1 cellular context compared by ENCODE assay signal in the genomic region with DNA sequence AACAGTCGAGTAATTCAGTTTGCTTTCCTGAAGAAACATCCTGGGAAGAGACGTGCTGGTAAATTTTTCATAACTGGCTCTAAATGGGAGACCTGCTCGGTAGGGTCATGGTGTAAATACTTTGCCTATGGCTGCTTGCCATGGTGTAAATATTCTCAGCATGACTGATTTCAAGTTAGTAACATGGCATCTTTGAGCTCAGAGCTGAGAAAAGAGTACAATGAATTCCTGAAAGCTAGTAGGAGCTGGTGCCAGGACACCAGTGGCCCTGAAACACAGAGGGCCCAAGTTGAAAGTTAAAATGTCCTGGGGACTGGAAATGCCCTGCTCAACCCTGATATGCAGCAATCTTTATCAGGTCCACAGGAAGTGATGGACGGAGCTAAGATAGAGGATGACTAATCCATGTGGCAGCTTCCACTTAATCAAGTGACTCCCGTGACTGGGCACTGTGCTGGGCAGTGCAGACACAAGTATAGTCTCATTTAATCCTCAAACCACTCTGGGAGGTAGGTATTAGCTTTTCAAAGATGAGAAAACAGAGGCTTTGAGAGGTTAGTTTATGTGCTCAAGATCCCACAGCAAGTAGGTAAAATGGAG.
A peak's percentile ranks its signal among the peaks of the same experiment; 100 is the strongest.
TF ChIP-seq lines count a peak whose summit lies in the region.

No MANE protein-coding gene starts in this region.

TF ChIP-seq in endothelial cell of umbilical vein, 7 proteins besides CTCF, POLR2A, EP300 and RAD21:
- TF ChIP-seq JUN (IDR thresholded peaks at IDR 0.05; ENCODE audit: borderline replicate concordance, insufficient read depth, insufficient read length, low read depth) (peak; percentile 41), FOS (IDR thresholded peaks at IDR 0.05; ENCODE audit: borderline replicate concordance, insufficient read depth, low read length) (peak; percentile 42), MYC (IDR thresholded peaks at IDR 0.05; ENCODE audit: low read depth, low read length) (no peak), GATA2 (IDR thresholded peaks at IDR 0.05; ENCODE audit: insufficient read depth, insufficient read length, low read depth, low read length) (peak; percentile 80), POLR2AphosphoS5 (IDR thresholded peaks at IDR 0.05; ENCODE audit: insufficient read depth, low read depth, low read length) (no peak), EZH2 (IDR thresholded peaks at IDR 0.05; ENCODE audit: borderline replicate concordance, low read depth, low read length, severe bottlenecking) (no peak)
- TF ChIP-seq, protein P1, sequence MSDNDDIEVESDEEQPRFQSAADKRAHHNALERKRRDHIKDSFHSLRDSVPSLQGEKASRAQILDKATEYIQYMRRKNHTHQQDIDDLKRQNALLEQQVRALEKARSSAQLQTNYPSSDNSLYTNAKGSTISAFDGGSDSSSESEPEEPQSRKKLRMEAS (IDR thresholded peaks at IDR 0.05; ENCODE audit: insufficient read depth, insufficient read length): no peak
